29 cellular contexts compared by ENCODE assay signal in the genomic region with DNA sequence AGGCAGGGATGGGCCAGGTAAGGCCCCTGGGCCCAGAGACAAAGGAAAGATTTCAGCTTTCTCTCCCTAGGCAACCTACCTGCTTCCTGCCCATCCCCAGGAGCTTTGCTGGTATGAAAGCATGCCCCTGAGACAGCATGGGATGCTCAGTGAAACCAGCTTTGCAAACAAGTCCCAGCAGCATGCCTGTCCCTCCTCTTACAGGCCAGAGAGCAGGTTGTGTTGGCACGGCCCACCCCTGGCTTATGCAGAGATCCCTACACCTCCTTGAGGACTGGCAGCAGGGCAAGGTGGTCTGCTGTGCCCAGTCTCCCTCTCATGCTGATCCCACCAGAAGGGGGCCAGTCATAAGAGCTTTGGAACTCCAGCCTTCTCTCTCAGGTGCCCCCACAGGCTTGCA. TPM values are rescaled to one million over a fixed set of nuclear protein-coding genes. Genes with fewer than 3 reads are reported as not detected.
"Had no signal": no experiment of that assay in that cellular context is flagged by ENCODE, and none has a peak within 500 bp of the region (broad histone marks: within the 10 kb centered on the region; RNA-seq: fewer than 3 reads in every experiment).

No MANE protein-coding gene starts in this region.

- H3K36me3 ChIP-seq: ascending aorta, cardiac muscle cell, MG63 had no signal

- H3K27ac Mint-ChIP-seq: activated CD4-positive, alpha-beta T cell treated with anti-CD3 and anti-CD28 coated beads, Interleukin-2, amount 10 ng/mL, durations not matched to agents 24 days and 14 days; activated naive CD4-positive, alpha-beta T cell treated with anti-CD3 and anti-CD28 coated beads, Interleukin-2, amount 50 U/mL, for 72 hours; activated naive CD8-positive, alpha-beta T cell treated with anti-CD3 and anti-CD28 coated beads, Interleukin-2, amount 50 U/mL, for 24 hours; T-helper 1 cell treated with Interleukin-12 subunit alpha and Interleukin-12 subunit beta and Interleukin-4 antibody, amounts not matched to agents 30 μg/mL and 1 μg/mL, for 36 hours; WTC11 had no signal

- H3K27me3 ChIP-seq: ascending aorta had no signal

- H3K9me3 ChIP-seq: ascending aorta, body of pancreas, MG63 had no signal

- H2AFZ ChIP-seq: PC-9 had no signal

- DNase-seq: activated CD4-positive, alpha-beta T cell treated with anti-CD3 and anti-CD28 coated beads, Interleukin-2, amount 10 ng/mL, durations not matched to agents 24 days and 14 days; activated CD4-positive, alpha-beta T cell treated with anti-CD3 and anti-CD28 coated beads, Interleukin-2, amount 50 U/mL, for 48 hours; activated CD4-positive, CD25-positive, alpha-beta regulatory T cell treated with anti-CD3 and anti-CD28 coated beads, Interleukin-2, amount 50 U/mL, for 72 hours; activated CD8-positive, alpha-beta memory T cell treated with anti-CD3 and anti-CD28 coated beads for 24 hours; activated effector memory CD4-positive, alpha-beta T cell treated with anti-CD3 and anti-CD28 coated beads, Interleukin-2, amount 50 U/mL, for 16 hours; activated naive CD4-positive, alpha-beta T cell treated with Interleukin-2 at 50 U/mL for 16 hours; activated naive CD8-positive, alpha-beta T cell treated with anti-CD3 and anti-CD28 coated beads, Interleukin-2, amount 50 U/mL, for 24 hours; activated T-cell treated with anti-CD3 and anti-CD28 coated beads, Interleukin-2, amount 50 U/mL, for 4 hours; amniotic stem cell; body of pancreas; cerebellar nuclear complex; MG63; MV-4-11; NCI-H1092 treated with DMSO at 0.1 percent for 48 hours; NCI-H1417 treated with DMSO at 0.1 percent for 48 hours; NCI-H1694; NCI-H2029 treated with DMSO at 0.1 percent for 48 hours; NCI-H345; NCI-H510A; NCI-H526 treated with DMSO at 0.1 percent for 48 hours; PC-9; SHP77 treated with DMSO at 0.1 percent for 48 hours had no signal

- H3K4me3 ChIP-seq: ascending aorta, body of pancreas, cardiac muscle cell, MG63, PC-9 had no signal

- H3K9me3 Mint-ChIP-seq: activated CD4-positive, alpha-beta T cell treated with anti-CD3 and anti-CD28 coated beads, Interleukin-2, amount 10 ng/mL, durations not matched to agents 24 days and 14 days; activated naive CD4-positive, alpha-beta T cell treated with anti-CD3 and anti-CD28 coated beads, Interleukin-2, amount 50 U/mL, for 72 hours; activated naive CD8-positive, alpha-beta T cell treated with anti-CD3 and anti-CD28 coated beads, Interleukin-2, amount 50 U/mL, for 24 hours; activated T-cell treated with anti-CD3 and anti-CD28 coated beads, Interleukin-2, amount 50 U/mL, for 4 hours; T-helper 1 cell treated with Interleukin-12 subunit alpha and Interleukin-12 subunit beta and Interleukin-4 antibody, amounts not matched to agents 30 μg/mL and 1 μg/mL, for 36 hours; WTC11 had no signal

- H3K36me3 Mint-ChIP-seq: activated naive CD4-positive, alpha-beta T cell treated with anti-CD3 and anti-CD28 coated beads, Interleukin-2, amount 50 U/mL, for 72 hours; WTC11 had no signal

- H3K27ac ChIP-seq: ascending aorta, body of pancreas, cardiac muscle cell, KMS-11, PC-9 had no signal

- H3K4me3 Mint-ChIP-seq: activated CD4-positive, alpha-beta T cell treated with anti-CD3 and anti-CD28 coated beads, Interleukin-2, amount 10 ng/mL, durations not matched to agents 24 days and 14 days; activated naive CD8-positive, alpha-beta T cell treated with anti-CD3 and anti-CD28 coated beads, Interleukin-2, amount 50 U/mL, for 24 hours; activated T-cell treated with anti-CD3 and anti-CD28 coated beads, Interleukin-2, amount 50 U/mL, for 4 hours; T-helper 1 cell treated with Interleukin-12 subunit alpha and Interleukin-12 subunit beta and Interleukin-4 antibody, amounts not matched to agents 30 μg/mL and 1 μg/mL, for 36 hours; WTC11 had no signal

- H3K4me2 ChIP-seq: KMS-11, PC-9 had no signal

RNA-seq across cellular contexts. Expression of a gene that starts 3.1 kb away (rescaled TPM):
- total RNA-seq: activated T-cell treated with anti-CD3 and anti-CD28 coated beads, Interleukin-2, amount 50 U/mL, for 4 hours; PC-9; SK-MEL-5 had no signal

RNA-seq across cellular contexts. Expression of a gene that starts 26.9 kb away (rescaled TPM):
- total RNA-seq: activated T-cell treated with anti-CD3 and anti-CD28 coated beads, Interleukin-2, amount 50 U/mL, for 4 hours; PC-9; SK-MEL-5 had no signal
